ENCODE assay signal across 9 cellular contexts in genomic region chr12:50824914-50825313, GRCh38. TPM values are rescaled to one million over a fixed set of nuclear protein-coding genes. Genes with fewer than 3 reads are reported as not detected.
DNase-seq lines count a peak whose midpoint lies in the region; ATAC-seq and TF ChIP-seq lines count a peak whose summit lies in the region.
"Had no signal": no experiment of that assay in that cellular context is flagged by ENCODE, and none has a peak within 500 bp of the region (broad histone marks: within the 10 kb centered on the region; RNA-seq: fewer than 3 reads in every experiment).

No MANE protein-coding gene starts in this region.

- H3K9ac ChIP-seq in SK-N-MC (ENCODE audit: insufficient read length), result peak overlapping the region; percentile 60

- H3K27ac Mint-ChIP-seq in Caco-2 (ENCODE audit: unreplicated experiment), result peak overlapping the region; percentile 9

- WGBS in esophagus squamous epithelium, 2 donors, result 34 to 37% methylated on average over 4 of the region's 4 CpGs
- WGBS in psoas muscle, 3 donors, result 20 to 32% (median 25%) methylated on average over 4 of the region's 4 CpGs

- H3K9me3 ChIP-seq in Caco-2 (no peaks in the 10 kb centered on the region), SK-N-MC (ENCODE audit: low read depth, low read length) (no peaks in the 10 kb centered on the region), esophagus squamous epithelium (no peaks in the 10 kb centered on the region), psoas muscle (no peaks in the 10 kb centered on the region)

- no peaks in the 10 kb centered on the region for H3K36me3 ChIP-seq in Caco-2 (ENCODE audit: control insufficient read depth, insufficient read depth, low read length)
- H3K36me3 ChIP-seq in SK-N-MC (ENCODE audit: insufficient read depth, low read length), result no peaks in the 10 kb centered on the region
- H3K36me3 ChIP-seq in esophagus squamous epithelium, result peaks cover 0 to 2% (median 0%) of the 10 kb centered on the region in 3 donors
- peaks cover 0 to 6% of the 10 kb centered on the region in 2 donors for H3K36me3 ChIP-seq in psoas muscle (ENCODE audit: insufficient read depth in 1 of 2, low read depth in 1 of 2)

- TF ChIP-seq POLR2A in esophagus squamous epithelium (IDR thresholded peaks at IDR 0.05), result no peak

- H3K27ac ChIP-seq in SK-N-MC (peak overlapping the region; percentile 70), esophagus squamous epithelium (peak overlapping the region in 3 of 4 donors; percentile 38 to 53 (median 49)), psoas muscle (peak overlapping the region; percentile 75)

- TF ChIP-seq CTCF in Caco-2 (IDR thresholded peaks at IDR 0.05; ENCODE audit: insufficient read depth in 1 of 2, low read depth in 1 of 2, low read length in 1 of 2, severe bottlenecking in 1 of 2, unreplicated experiment in 1 of 2) (no peak), esophagus squamous epithelium (IDR thresholded peaks at IDR 0.05) (no peak), psoas muscle (IDR thresholded peaks at IDR 0.05) (no peak), GM13977 (IDR thresholded peaks at IDR 0.05; ENCODE audit: extremely low read depth, insufficient read depth, missing control alignments) (no peak)

- ATAC-seq in psoas muscle (peak; percentile 50 to 75 (median 68)), HG02981 (IDR thresholded peaks at IDR 0.05; ENCODE audit: unreplicated experiment) (no peak)

- DNase-seq in Caco-2 (no peak), SK-N-MC (ENCODE audit: low read depth, low spot score) (no peak), esophagus squamous epithelium (lab: John Stamatoyannopoulos, UW) (no peak), psoas muscle (no peak), posterior cingulate gyrus (no peak), foreskin melanocyte (no peak), GM13977 (ENCODE audit: low spot score) (no peak)

- no TSS peak for BruUV-seq in Caco-2 (replicated peaks; lab: Mats Ljungman, UMichigan)

- peak overlapping the region; percentile 10 for H3K4me3 Mint-ChIP-seq in Caco-2 (ENCODE audit: unreplicated experiment)

- intact Hi-C loops in Caco-2 (cut with micrococcal nuclease; ENCODE audit: unreplicated experiment) (loop anchor here (1.0 to 10.0 kb wide), 5 partner anchors 60 to 520 kb away; partner anchors contain the start of genes CELA1 and DAZAP2), esophagus squamous epithelium (cut with DNase I) (loop anchor here (10.0 kb wide), 1 partner anchor 160 kb away; no protein-coding TSS in a partner anchor), psoas muscle (cut with DNase I) (loop anchor here (1.0 to 5.0 kb wide), 5 partner anchors 97 to 517 kb away; a partner anchor contains a TSS), posterior cingulate gyrus (cut with DNase I) (loop anchor here (1.0 to 5.0 kb wide), 4 partner anchors 97 to 222 kb away; partner anchors contain the start of genes LETMD1 and SLC11A2)

- H3K27me3 Mint-ChIP-seq in Caco-2 (ENCODE audit: insufficient read depth, unreplicated experiment), result no peaks in the 10 kb centered on the region

- CTCF ChIA-PET in Caco-2 (lab: Charles Lee), result interaction anchor here (0.6 to 4.1 kb wide), 20 partner anchors 12 to 1014 kb away, joined by 3 to 88 read pairs (median 4); partner anchors contain the start of genes ATF1, DAZAP2, LETMD1 and SLC11A2

- no peaks in the 10 kb centered on the region for H3K27me3 ChIP-seq in Caco-2 (replicated peaks; ENCODE audit: control insufficient read depth, insufficient read depth, low read length)
- no peaks in the 10 kb centered on the region for H3K27me3 ChIP-seq in esophagus squamous epithelium
- H3K27me3 ChIP-seq in psoas muscle (ENCODE audit: insufficient read depth in 3 of 3, low read length in 2 of 3), result no peaks in the 10 kb centered on the region

- H3K4me1 ChIP-seq in Caco-2 (no peaks in the 10 kb centered on the region), esophagus squamous epithelium (peaks cover 0 to 24% (median 6%) of the 10 kb centered on the region in 3 donors), psoas muscle (peaks cover 13% of the 10 kb centered on the region)

- in situ Hi-C loops in GM13977 (cut with MboI; ENCODE audit: low pct_unique_long_range_greater_than_20kb, low sequenced_read_pairs, unreplicated experiment), result loop anchor here (10.0 to 25.0 kb wide), 2 partner anchors 160 to 512 kb away; partner anchors contain the start of gene CELA1

- POLR2A ChIA-PET in Caco-2 (lab: Charles Lee), result interaction anchor here (0.6 to 0.8 kb wide), 7 partner anchors 63 to 372 kb away, joined by 3 to 10 read pairs (median 7); partner anchors contain the start of gene SLC11A2

- H3K4me3 ChIP-seq in Caco-2 (ENCODE audit: low read depth, low read length), result no peak overlapping the region
- peak overlapping the region; percentile 47; the same call in 1 of the 2 replicates for H3K4me3 ChIP-seq in SK-N-MC
- no peak overlapping the region for H3K4me3 ChIP-seq in esophagus squamous epithelium
- no peak overlapping the region for H3K4me3 ChIP-seq in psoas muscle

- no peaks in the 10 kb centered on the region for H3K36me3 Mint-ChIP-seq in Caco-2 (ENCODE audit: insufficient read depth, unreplicated experiment)

- no peaks in the 10 kb centered on the region for H3K9me3 Mint-ChIP-seq in Caco-2 (ENCODE audit: unreplicated experiment)

- H3K4me1 Mint-ChIP-seq in Caco-2 (ENCODE audit: low read depth, unreplicated experiment), result no peaks in the 10 kb centered on the region

RNA-seq across cellular contexts. Expression of gene TMPRSS12, which starts 17.8 kb away (rescaled TPM):
- total RNA-seq in Caco-2 (2022) (not detected in 2 replicates), esophagus squamous epithelium (not detected), psoas muscle (not detected)
- polyA plus RNA-seq in psoas muscle, result not detected
- total RNA-seq: fibroblast of lung had no signal
- polyA plus RNA-seq: fibroblast of lung had no signal
